Comparison of ENCODE assay signal across 27 cellular contexts in genomic region chr14:35378638-35379568, GRCh38. TPM values are rescaled to one million over a fixed set of nuclear protein-coding genes. Genes with fewer than 3 reads are reported as not detected.
A peak's percentile ranks its signal among the peaks of the same experiment; 100 is the strongest.
DNase-seq lines count a peak whose midpoint lies in the region; ATAC-seq, FAIRE-seq and TF ChIP-seq lines count a peak whose summit lies in the region.
"Had no signal": no experiment of that assay in that cellular context is flagged by ENCODE, and none has a peak within 500 bp of the region (broad histone marks: within the 10 kb centered on the region; RNA-seq: fewer than 3 reads in every experiment).

No MANE protein-coding gene starts in this region.

- no peak for TF ChIP-seq RAD21 in HepG2 (CRISPR knock-in tag; IDR thresholded peaks at IDR 0.05)

- no peaks in the 10 kb centered on the region for H4K20me1 ChIP-seq in HepG2 (ENCODE audit: insufficient read depth, low read length)

- no peak for TF ChIP-seq CTCF in HepG2 (CRISPR knock-in tag; IDR thresholded peaks at IDR 0.05)
- no peak for TF ChIP-seq CTCF in right lobe of liver (IDR thresholded peaks at IDR 0.05)
- no peak for TF ChIP-seq CTCF in mucosa of descending colon (IDR thresholded peaks at IDR 0.05)
- no peak for TF ChIP-seq CTCF in lower lobe of right lung (IDR thresholded peaks at IDR 0.05)
- TF ChIP-seq CTCF in suprapubic skin (IDR thresholded peaks at IDR 0.05): no peak
- no peak for TF ChIP-seq CTCF in left lung (IDR thresholded peaks at IDR 0.05)

- H3K27ac Mint-ChIP-seq in activated naive CD8-positive, alpha-beta T cell treated with anti-CD3 and anti-CD28 coated beads, Interleukin-2, amount 50 U/mL, for 24 hours: no peak overlapping the region
- H3K27ac Mint-ChIP-seq: activated B cell treated with CpG ODN at 0.5 μM for 24 hours; activated CD8-positive, alpha-beta T cell treated with anti-CD3 and anti-CD28 coated beads for 36 hours; CD4-positive, CD25-positive, alpha-beta regulatory T cell; mesothelial cell of epicardium; nephron progenitor cell; progenitor cell of endocrine pancreas; stimulated activated naive CD8-positive, alpha-beta T cell treated with anti-CD3 and anti-CD28 coated beads, Interleukin-15, amount 100 ng/mL, for 72 hours had no signal

- H3K79me2 ChIP-seq in HepG2 (ENCODE audit: insufficient read depth, low read length): no peaks in the 10 kb centered on the region

- DNase-seq in HepG2 (ENCODE audit: low spot score): no peak
- no peak for DNase-seq in right lobe of liver
- peak in 2 of 3 donors; percentile 59 to 70 for DNase-seq in mucosa of descending colon
- DNase-seq in lower lobe of right lung: no peak
- DNase-seq in suprapubic skin (ENCODE audit: low spot score in 2 of 2): no peak
- no peak for DNase-seq in activated naive CD8-positive, alpha-beta T cell treated with anti-CD3 and anti-CD28 coated beads, Interleukin-2, amount 50 U/mL, for 24 hours
- DNase-seq in left lung: no peak
- DNase-seq: activated B cell treated with CpG ODN at 0.5 μM for 24 hours; activated CD8-positive, alpha-beta T cell treated with anti-CD3 and anti-CD28 coated beads for 36 hours; activated T-cell treated with anti-CD3 and anti-CD28 coated beads, Interleukin-2, amount 50 U/mL, for 1 hour; CD4-positive, CD25-positive, alpha-beta regulatory T cell; DMS 273 treated with DMSO at 0.1 percent for 48 hours; GF-D8; GOT3; NCI-H2081 treated with DMSO at 0.1 percent for 48 hours; nephron progenitor cell; stimulated activated CD4-positive, alpha-beta T cell treated with anti-CD3 and anti-CD28 coated beads, Interleukin-4, amount 100 ng/mL, for 4 hours; stimulated activated naive CD8-positive, alpha-beta T cell treated with anti-CD3 and anti-CD28 coated beads, Interleukin-15, amount 100 ng/mL, for 72 hours; T-helper 9 cell; upper lobe of right lung had no signal

- H3K9ac ChIP-seq in HepG2 (ENCODE audit: insufficient read depth, low read depth, low read length): no peak overlapping the region

- H3K36me3 ChIP-seq in HepG2 (replicated peaks in 1 of 2; ENCODE audit: control insufficient read depth in 1 of 2, insufficient read depth in 2 of 2, low read length in 2 of 2) (no peaks in the 10 kb centered on the region), right lobe of liver (no peaks in the 10 kb centered on the region), mucosa of descending colon (ENCODE audit: low read depth) (no peaks in the 10 kb centered on the region), lower lobe of right lung (no peaks in the 10 kb centered on the region), suprapubic skin (no peaks in the 10 kb centered on the region), left lung (no peaks in the 10 kb centered on the region)
- H3K36me3 ChIP-seq: cardiac muscle cell, upper lobe of right lung had no signal

- no TSS peak for BruUV-seq in HepG2 (replicated peaks; lab: Mats Ljungman, UMichigan)

- in situ Hi-C loops in HepG2 (cut with HindIII; ENCODE audit: extremely low pct_ligation_motif_present, low pct_unique_long_range_greater_than_20kb): no loop called here

- intact Hi-C loops in HepG2 (cut with micrococcal nuclease; ENCODE audit: unreplicated experiment): no loop called here
- intact Hi-C loops in right lobe of liver (cut with DNase I): no loop called here
- intact Hi-C loops in mucosa of descending colon (cut with DNase I, micrococcal nuclease): no loop called here
- intact Hi-C loops in lower lobe of right lung (cut with DNase I): no loop called here
- intact Hi-C loops in left lung (cut with DNase I): no loop called here

- 79% methylated on average over 7 of the region's 7 CpGs for WGBS in HepG2 (ENCODE audit: low lambda C conversion rate)
- WGBS in right lobe of liver (ENCODE audit: insufficient coverage, low coverage, low lambda C conversion rate, missing lambda C conversion rate): 85% methylated on average over 7 of the region's 7 CpGs
- WGBS in suprapubic skin: 80% methylated on average over 7 of the region's 7 CpGs

- H3K36me3 Mint-ChIP-seq in activated naive CD8-positive, alpha-beta T cell treated with anti-CD3 and anti-CD28 coated beads, Interleukin-2, amount 50 U/mL, for 24 hours (ENCODE audit: low read depth): no peaks in the 10 kb centered on the region
- H3K36me3 Mint-ChIP-seq: CD4-positive, CD25-positive, alpha-beta regulatory T cell; mesothelial cell of epicardium had no signal

- TF ChIP-seq POLR2A in HepG2 (IDR thresholded peaks at IDR 0.05; ENCODE audit: insufficient read depth in 1 of 2, low read depth in 2 of 2, low read length in 2 of 2): no peak
- TF ChIP-seq POLR2A in right lobe of liver (IDR thresholded peaks at IDR 0.05): no peak
- TF ChIP-seq POLR2A in suprapubic skin (IDR thresholded peaks at IDR 0.05): no peak

- no peaks in the 10 kb centered on the region for H3K9me3 Mint-ChIP-seq in activated naive CD8-positive, alpha-beta T cell treated with anti-CD3 and anti-CD28 coated beads, Interleukin-2, amount 50 U/mL, for 24 hours
- H3K9me3 Mint-ChIP-seq: activated B cell treated with CpG ODN at 0.5 μM for 24 hours; activated CD8-positive, alpha-beta T cell treated with anti-CD3 and anti-CD28 coated beads for 36 hours; CD4-positive, CD25-positive, alpha-beta regulatory T cell; mesothelial cell of epicardium; nephron progenitor cell; stimulated activated naive CD8-positive, alpha-beta T cell treated with anti-CD3 and anti-CD28 coated beads, Interleukin-15, amount 100 ng/mL, for 72 hours had no signal

- H3K4me1 ChIP-seq in HepG2 (ENCODE audit: insufficient read depth, low read length) (peaks cover 45% of the 10 kb centered on the region), right lobe of liver (peaks cover 0 to 7% (median 0%) of the 10 kb centered on the region in 4 donors), mucosa of descending colon (ENCODE audit: low read depth) (peaks cover 14% of the 10 kb centered on the region), lower lobe of right lung (peaks cover 10% of the 10 kb centered on the region), suprapubic skin (peaks cover 17% of the 10 kb centered on the region), left lung (peaks cover 1 to 38% of the 10 kb centered on the region in 2 donors)

- H3K4me1 Mint-ChIP-seq in activated naive CD8-positive, alpha-beta T cell treated with anti-CD3 and anti-CD28 coated beads, Interleukin-2, amount 50 U/mL, for 24 hours: peaks cover 6% of the 10 kb centered on the region
- H3K4me1 Mint-ChIP-seq: CD4-positive, CD25-positive, alpha-beta regulatory T cell had no signal

- TF ChIP-seq EP300 in HepG2 (IDR thresholded peaks at IDR 0.05; ENCODE audit: low read depth in 2 of 2, low read length in 2 of 2) (no peak), HepG2 (CRISPR knock-in tag; IDR thresholded peaks at IDR 0.05; ENCODE audit: borderline replicate concordance) (no peak), suprapubic skin (IDR thresholded peaks at IDR 0.05) (no peak)

- no peaks in the 10 kb centered on the region for H3K9me3 ChIP-seq in HepG2 (ENCODE audit: low read length)
- no peaks in the 10 kb centered on the region for H3K9me3 ChIP-seq in right lobe of liver
- no peaks in the 10 kb centered on the region for H3K9me3 ChIP-seq in mucosa of descending colon
- no peaks in the 10 kb centered on the region for H3K9me3 ChIP-seq in lower lobe of right lung
- H3K9me3 ChIP-seq in suprapubic skin: no peaks in the 10 kb centered on the region
- no peaks in the 10 kb centered on the region for H3K9me3 ChIP-seq in left lung
- H3K9me3 ChIP-seq: upper lobe of right lung had no signal

- H3K27me3 Mint-ChIP-seq in activated naive CD8-positive, alpha-beta T cell treated with anti-CD3 and anti-CD28 coated beads, Interleukin-2, amount 50 U/mL, for 24 hours: no peaks in the 10 kb centered on the region
- H3K27me3 Mint-ChIP-seq: activated B cell treated with CpG ODN at 0.5 μM for 24 hours; activated CD8-positive, alpha-beta T cell treated with anti-CD3 and anti-CD28 coated beads for 36 hours; CD4-positive, CD25-positive, alpha-beta regulatory T cell; progenitor cell of endocrine pancreas; stimulated activated naive CD8-positive, alpha-beta T cell treated with anti-CD3 and anti-CD28 coated beads, Interleukin-15, amount 100 ng/mL, for 72 hours had no signal

- FAIRE-seq in HepG2 (lab: Jason Lieb, UNC): no peak
- FAIRE-seq in colon (lab: Jason Lieb, UNC): peak; percentile 28
- FAIRE-seq: A204.1, GM12891 had no signal

- H3K4me3 ChIP-seq in HepG2 (replicated peaks in 1 of 3; ENCODE audit: insufficient read depth in 1 of 3, low read depth in 2 of 3, low read length in 3 of 3) (no peak overlapping the region), right lobe of liver (no peak overlapping the region), mucosa of descending colon (no peak overlapping the region), lower lobe of right lung (no peak overlapping the region), suprapubic skin (no peak overlapping the region), left lung (no peak overlapping the region)
- H3K4me3 ChIP-seq: cardiac muscle cell, SK-N-MC, upper lobe of right lung had no signal

- no peak overlapping the region for H3K27ac ChIP-seq in HepG2 (ENCODE audit: extremely low read length, insufficient read depth, low read length)
- H3K27ac ChIP-seq in right lobe of liver: no peak overlapping the region
- no peak overlapping the region for H3K27ac ChIP-seq in lower lobe of right lung
- no peak overlapping the region for H3K27ac ChIP-seq in suprapubic skin
- no peak overlapping the region for H3K27ac ChIP-seq in left lung
- H3K27ac ChIP-seq: cardiac muscle cell, SK-N-MC, upper lobe of right lung had no signal

- POLR2A ChIA-PET in HepG2 (lab: Yijun Ruan, JAX): interaction anchor here (1.3 kb wide), 1 partner anchor 25 kb away, joined by 3 read pairs; no protein-coding TSS in a partner anchor

- no peak overlapping the region for H2AFZ ChIP-seq in HepG2 (ENCODE audit: low read length)

- CTCF ChIA-PET in HepG2 (lab: Yijun Ruan, JAX; ENCODE audit: low intra/inter-chr PET ratio, low total read pairs): no interaction called here

- no peaks in the 10 kb centered on the region for H3K27me3 ChIP-seq in HepG2 (ENCODE audit: control insufficient read depth in 1 of 2, insufficient read depth in 2 of 2, low read length in 2 of 2)
- H3K27me3 ChIP-seq in right lobe of liver: no peaks in the 10 kb centered on the region
- no peaks in the 10 kb centered on the region for H3K27me3 ChIP-seq in lower lobe of right lung (ENCODE audit: low read depth)
- no peaks in the 10 kb centered on the region for H3K27me3 ChIP-seq in suprapubic skin
- no peaks in the 10 kb centered on the region for H3K27me3 ChIP-seq in left lung
- H3K27me3 ChIP-seq: cardiac muscle cell, upper lobe of right lung had no signal

- no peak overlapping the region for H3K4me3 Mint-ChIP-seq in activated naive CD8-positive, alpha-beta T cell treated with anti-CD3 and anti-CD28 coated beads, Interleukin-2, amount 50 U/mL, for 24 hours
- H3K4me3 Mint-ChIP-seq: activated B cell treated with CpG ODN at 0.5 μM for 24 hours; activated CD8-positive, alpha-beta T cell treated with anti-CD3 and anti-CD28 coated beads for 36 hours; CD4-positive, CD25-positive, alpha-beta regulatory T cell; mesothelial cell of epicardium; nephron progenitor cell; stimulated activated naive CD8-positive, alpha-beta T cell treated with anti-CD3 and anti-CD28 coated beads, Interleukin-15, amount 100 ng/mL, for 72 hours had no signal

- no peak overlapping the region for H3K4me2 ChIP-seq in HepG2 (ENCODE audit: low read depth, low read length)

- ATAC-seq in HepG2 (no peak), right lobe of liver (no peak), mucosa of descending colon (peak; percentile 73), lower lobe of right lung (no peak), left lung (no peak)
- ATAC-seq in activated naive CD8-positive, alpha-beta T cell treated with anti-CD3 and anti-CD28 coated beads, Interleukin-2, amount 50 U/mL, for 24 hours: no peak
- ATAC-seq: activated CD8-positive, alpha-beta T cell treated with anti-CD3 and anti-CD28 coated beads for 36 hours; stimulated activated naive CD8-positive, alpha-beta T cell treated with anti-CD3 and anti-CD28 coated beads, Interleukin-15, amount 100 ng/mL, for 72 hours; upper lobe of right lung had no signal

RNA-seq across cellular contexts. Expression of gene NFKBIA, which starts 25.6 kb away (rescaled TPM):
- total RNA-seq in HepG2 (2016; rRNA removed; fragmentation: Illumina TruSeq; extraction: Trizol) (232 and 319 TPM in 2 replicates), right lobe of liver (100 to 1,000 TPM in 3 of 6 experiments, 10 to 100 TPM in 3; 84.8 to 140 (median 106) TPM), mucosa of descending colon (100 to 1,000 TPM; 134 to 180 (median 153) TPM), lower lobe of right lung (331 TPM), suprapubic skin (100 to 1,000 TPM; 510 to 768 (median 735) TPM), left lung (100 to 1,000 TPM; 133 to 348 TPM)
- total RNA-seq in HepG2 (2016; cell fraction: cytosol; rRNA removed; fragmentation: Illumina TruSeq; extraction: Trizol; ENCODE audit: low read depth): 103 and 116 TPM in 2 replicates
- total RNA-seq in HepG2 (2016; cell fraction: insoluble cytoplasmic fraction; rRNA removed; fragmentation: Illumina TruSeq; extraction: Trizol): 208 and 321 TPM in 2 replicates
- 196 and 209 TPM in 2 replicates for total RNA-seq in HepG2 (2016; cell fraction: membrane; rRNA removed; fragmentation: Illumina TruSeq; extraction: Trizol)
- total RNA-seq in HepG2 (2016; cell fraction: nucleus; rRNA removed; fragmentation: Illumina TruSeq; extraction: Trizol): 367 and 382 TPM in 2 replicates
- 173 and 197 TPM in 2 replicates for polyA plus RNA-seq in HepG2 (2011; rRNA removed)
- polyA plus RNA-seq in HepG2 (2011; cell fraction: cytosol; rRNA removed): 81.6 and 128 TPM in 2 replicates
- 363 and 589 TPM in 2 replicates for polyA plus RNA-seq in HepG2 (2011; cell fraction: nucleus; rRNA removed)
- 58.7 and 87.8 TPM in 2 replicates for polyA plus RNA-seq in HepG2 (2012)
- polyA plus RNA-seq in HepG2 (2016; cell fraction: cytosol; fragmentation: Illumina TruSeq; extraction: Trizol; ENCODE audit: low read depth): 21.2 and 21.7 TPM in 2 replicates
- polyA plus RNA-seq in HepG2 (2016; cell fraction: insoluble cytoplasmic fraction; fragmentation: Illumina TruSeq; extraction: Trizol; ENCODE audit: low read depth): 160 and 187 TPM in 2 replicates
- polyA plus RNA-seq in HepG2 (2016; cell fraction: membrane; fragmentation: Illumina TruSeq; extraction: Trizol; ENCODE audit: low read depth): 41.5 and 42.6 TPM in 2 replicates
- 546 and 548 TPM in 2 replicates for polyA plus RNA-seq in HepG2 (2016; cell fraction: nucleus; fragmentation: Illumina TruSeq; extraction: Trizol; ENCODE audit: insufficient read depth, low read depth)
- polyA minus RNA-seq in HepG2 (2011; rRNA and poly(A)+ RNA removed; ENCODE audit: low replicate concordance): 421 and 666 TPM in 2 replicates
- polyA minus RNA-seq in HepG2 (2011; cell fraction: cytosol; rRNA and poly(A)+ RNA removed): 80.5 and 103 TPM in 2 replicates
- 421 and 559 TPM in 2 replicates for polyA minus RNA-seq in HepG2 (2011; cell fraction: nucleus; rRNA and poly(A)+ RNA removed)

Comparison
In these comparisons a context has a peak if more than half of its experiments do, and no peak if none do; other contexts are left out.
1. DNase-seq: peak in mucosa of descending colon (2 of 3); none in HepG2 (single experiment), right lobe of liver (0 of 3), lower lobe of right lung (single experiment), suprapubic skin (0 of 2), activated naive CD8-positive, alpha-beta T cell treated with anti-CD3 and anti-CD28 coated beads, Interleukin-2, amount 50 U/mL, for 24 hours (single experiment) and left lung (0 of 2).